In genomic region chr22:49965291-49966040, GRCh38 we compare ENCODE assay signal across 9 cellular contexts. TPM values are rescaled to one million over a fixed set of nuclear protein-coding genes. Genes with fewer than 3 reads are reported as not detected.
DNase-seq lines count a peak whose midpoint lies in the region; ATAC-seq, FAIRE-seq and TF ChIP-seq lines count a peak whose summit lies in the region.
"Had no signal": no experiment of that assay in that cellular context is flagged by ENCODE, and none has a peak within 500 bp of the region (broad histone marks: within the 10 kb centered on the region; RNA-seq: fewer than 3 reads in every experiment).

No MANE protein-coding gene starts in this region.

- ATAC-seq in psoas muscle = no peak
- ATAC-seq in GM18519 (IDR thresholded peaks at IDR 0.05; ENCODE audit: low FRiP score, unreplicated experiment) = no peak
- no peak for ATAC-seq in GM21381 (IDR thresholded peaks at IDR 0.05; ENCODE audit: unreplicated experiment)

- DNase-seq in BE2C = peak; percentile 13
- peak in 3 of 5 donors; percentile 5 to 12 (median 6) for DNase-seq in T-helper 1 cell
- DNase-seq in endothelial cell of umbilical vein (ENCODE audit: low read depth, low spot score) = no peak
- peak; percentile 22 to 55 for DNase-seq in psoas muscle
- DNase-seq in LoVo (ENCODE audit: low spot score) = no peak
- DNase-seq in osteocyte (ENCODE audit: extremely low spot score, unreplicated experiment) = no peak

- TF ChIP-seq CTCF in BE2C (IDR thresholded peaks at IDR 0.05; ENCODE audit: low read depth, low read length) (no peak), endothelial cell of umbilical vein (IDR thresholded peaks at IDR 0.05; ENCODE audit: extremely low read depth in 1 of 2, insufficient read depth in 1 of 2, low read depth in 1 of 2, low read length in 2 of 2) (no peak), psoas muscle (IDR thresholded peaks at IDR 0.05) (no peak), osteocyte (IDR thresholded peaks at IDR 0.05) (no peak)

- H3K36me3 Mint-ChIP-seq in osteocyte (ENCODE audit: unreplicated experiment) = peaks cover 7% of the 10 kb centered on the region

- peaks cover 47% of the 10 kb centered on the region for H3K79me2 ChIP-seq in endothelial cell of umbilical vein (ENCODE audit: control insufficient read depth, insufficient read depth, low read length)

- H3K4me3 ChIP-seq in BE2C (ENCODE audit: low read depth, low read length) = no peak overlapping the region
- peak overlapping the region in 1 of 3 experiments; percentile 80 for H3K4me3 ChIP-seq in endothelial cell of umbilical vein (replicated peaks in 1 of 3; ENCODE audit: insufficient read depth in 1 of 3, low read depth in 1 of 3, low read length in 3 of 3)
- peak overlapping the region; percentile 86 for H3K4me3 ChIP-seq in psoas muscle
- H3K4me3 ChIP-seq: SJCRH30 had no signal

- BruUV-seq in endothelial cell of umbilical vein (replicated peaks; lab: Mats Ljungman, UMichigan) = no TSS peak

- H3K27ac ChIP-seq in endothelial cell of umbilical vein (ENCODE audit: insufficient read depth, low read depth, low read length) (no peak overlapping the region), psoas muscle (peak overlapping the region; percentile 97)
- H3K27ac ChIP-seq: SJCRH30 had no signal

- no peak overlapping the region for H3K9ac ChIP-seq in endothelial cell of umbilical vein (replicated peaks; ENCODE audit: extremely low read depth, insufficient read depth, low read length)

- WGBS in psoas muscle, 3 donors = 82 to 86% (median 83%) methylated on average over 18 of the region's 18 CpGs

- H3K9me3 ChIP-seq in BE2C (no peaks in the 10 kb centered on the region), endothelial cell of umbilical vein (replicated peaks; ENCODE audit: control insufficient read depth, insufficient read depth, low read length) (no peaks in the 10 kb centered on the region), psoas muscle (no peaks in the 10 kb centered on the region)
- H3K9me3 ChIP-seq: SJCRH30 had no signal

- no peaks in the 10 kb centered on the region for H3K9me3 Mint-ChIP-seq in osteocyte (ENCODE audit: unreplicated experiment)

- no peak overlapping the region for H3K27ac Mint-ChIP-seq in osteocyte (ENCODE audit: unreplicated experiment)

- peak; percentile 28 for FAIRE-seq in endothelial cell of umbilical vein (lab: Jason Lieb, UNC)

- dilution Hi-C loops in endothelial cell of umbilical vein (cut with MboI; ENCODE audit: extremely low pct_ligation_motif_present, low sequenced_read_pairs) = no loop called here

- H2AFZ ChIP-seq in endothelial cell of umbilical vein (ENCODE audit: low read depth, low read length) = no peak overlapping the region

- no peak overlapping the region for H3K4me2 ChIP-seq in endothelial cell of umbilical vein (ENCODE audit: insufficient read depth, low read length)

- POLR2A ChIA-PET in endothelial cell of umbilical vein (lab: Charles Lee) = interaction anchor here (1.0 kb wide), 1 partner anchor 26 kb away, joined by 3 read pairs; no protein-coding TSS in a partner anchor

- peaks cover 35% of the 10 kb centered on the region for H3K4me1 Mint-ChIP-seq in osteocyte (ENCODE audit: unreplicated experiment)

- no peaks in the 10 kb centered on the region for H3K27me3 Mint-ChIP-seq in osteocyte (ENCODE audit: unreplicated experiment)

- H4K20me1 ChIP-seq in endothelial cell of umbilical vein (replicated peaks; ENCODE audit: control insufficient read depth, extremely low read depth, insufficient read depth, low read length) = no peaks in the 10 kb centered on the region

- no peak overlapping the region for H3K4me3 Mint-ChIP-seq in osteocyte (ENCODE audit: unreplicated experiment)

- no peaks in the 10 kb centered on the region for H3K9me1 ChIP-seq in endothelial cell of umbilical vein (replicated peaks; ENCODE audit: control insufficient read depth, extremely low read depth, insufficient read depth, low read length)

- H3K27me3 ChIP-seq in BE2C (no peaks in the 10 kb centered on the region), endothelial cell of umbilical vein (ENCODE audit: control insufficient read depth in 2 of 2, insufficient read depth in 2 of 2, low read length in 2 of 2) (no peaks in the 10 kb centered on the region), psoas muscle (ENCODE audit: insufficient read depth in 3 of 3, low read length in 2 of 3) (no peaks in the 10 kb centered on the region)
- H3K27me3 ChIP-seq: SJCRH30 had no signal

- CTCF ChIA-PET in endothelial cell of umbilical vein (lab: Charles Lee) = interaction anchor here (0.9 kb wide), 1 partner anchor 47 kb away, joined by 3 read pairs; the partner anchor contains the start of genes ALG12 and CRELD2

- peak; percentile 68 for TF ChIP-seq POLR2A in endothelial cell of umbilical vein (IDR thresholded peaks at IDR 0.05; ENCODE audit: low read depth, low read length)

- H3K36me3 ChIP-seq in BE2C = peaks cover 21% of the 10 kb centered on the region
- H3K36me3 ChIP-seq in endothelial cell of umbilical vein (ENCODE audit: control insufficient read depth in 2 of 2, extremely low read depth in 1 of 2, insufficient read depth in 2 of 2, low read length in 2 of 2) = peaks cover 19 to 34% of the 10 kb centered on the region in 2 experiments
- H3K36me3 ChIP-seq in psoas muscle (ENCODE audit: insufficient read depth in 1 of 2, low read depth in 1 of 2) = peaks cover 9 to 23% of the 10 kb centered on the region in 2 donors

- intact Hi-C loops in endothelial cell of umbilical vein (cut with micrococcal nuclease) (no loop called here), psoas muscle (cut with DNase I) (no loop called here)

- H3K4me1 ChIP-seq in BE2C (peaks cover 16% of the 10 kb centered on the region), endothelial cell of umbilical vein (ENCODE audit: control insufficient read depth, extremely low read depth, insufficient read depth, low read length) (peaks cover 17% of the 10 kb centered on the region), psoas muscle (peaks cover 66% of the 10 kb centered on the region)

TF ChIP-seq in endothelial cell of umbilical vein, 7 proteins besides CTCF, POLR2A, EP300 and RAD21:
- TF ChIP-seq POLR2AphosphoS5 (IDR thresholded peaks at IDR 0.05; ENCODE audit: insufficient read depth, low read depth, low read length) (peak; percentile 12), MYC (IDR thresholded peaks at IDR 0.05; ENCODE audit: low read depth, low read length) (no peak)

RNA-seq across cellular contexts. Expression of gene PIM3, which starts 4.9 kb away (rescaled TPM):
- polyA plus RNA-seq in BE2C (2012; ENCODE audit: insufficient read depth, insufficient read length, low read depth) = 286 TPM
- 185 and 219 TPM in 2 replicates for total RNA-seq in endothelial cell of umbilical vein
- 131 and 172 TPM in 2 replicates for polyA plus RNA-seq in endothelial cell of umbilical vein
- 57.5 and 89.5 TPM in 2 replicates for polyA plus RNA-seq in endothelial cell of umbilical vein (2011; cell fraction: cytosol; rRNA removed)
- 94.6 and 107 TPM in 2 replicates for polyA plus RNA-seq in endothelial cell of umbilical vein (2011; cell fraction: nucleus; rRNA removed)
- 42.1 and 86.7 TPM in 2 replicates for polyA plus RNA-seq in endothelial cell of umbilical vein (2012)
- 33.9 and 43.9 TPM in 2 replicates for polyA minus RNA-seq in endothelial cell of umbilical vein
- polyA minus RNA-seq in endothelial cell of umbilical vein (2011; cell fraction: cytosol; rRNA and poly(A)+ RNA removed) = 25.2 TPM
- 23.0 and 58.6 TPM in 2 replicates for polyA minus RNA-seq in endothelial cell of umbilical vein (2011; cell fraction: nucleus; rRNA and poly(A)+ RNA removed)
- total RNA-seq in psoas muscle = 100 to 1,000 TPM in 2 of 4 donors, 10 to 100 TPM in 2; 40.5 to 128 (median 84.5) TPM
- polyA plus RNA-seq in psoas muscle = 10 to 100 TPM; 66.4 to 84.5 (median 79.0) TPM
- total RNA-seq in osteocyte = 18.6 TPM in 2 replicates

RNA-seq across cellular contexts. Expression of gene CRELD2, which starts 47.0 kb away (rescaled TPM):
- 33.2 TPM for polyA plus RNA-seq in BE2C (2012; ENCODE audit: insufficient read depth, insufficient read length, low read depth)
- total RNA-seq in endothelial cell of umbilical vein (69.5 and 71.0 TPM in 2 replicates), psoas muscle (10 to 100 TPM in 3 of 4 donors, 1 to 10 TPM in 1; 9.9 to 14.0 (median 11.5) TPM), osteocyte (54.9 and 55.5 TPM in 2 replicates)
- polyA plus RNA-seq in endothelial cell of umbilical vein (75.7 and 86.3 TPM in 2 replicates), psoas muscle (10 to 100 TPM in 2 of 3 donors, 1 to 10 TPM in 1; 8.8 to 14.1 (median 11.6) TPM)
- 77.1 and 90.2 TPM in 2 replicates for polyA plus RNA-seq in endothelial cell of umbilical vein (2011; cell fraction: cytosol; rRNA removed)
- 87.3 and 95.6 TPM in 2 replicates for polyA plus RNA-seq in endothelial cell of umbilical vein (2011; cell fraction: nucleus; rRNA removed)
- polyA plus RNA-seq in endothelial cell of umbilical vein (2012) = 38.5 and 50.8 TPM in 2 replicates
- 19.8 and 23.7 TPM in 2 replicates for polyA minus RNA-seq in endothelial cell of umbilical vein
- 11.5 TPM for polyA minus RNA-seq in endothelial cell of umbilical vein (2011; cell fraction: cytosol; rRNA and poly(A)+ RNA removed)
- polyA minus RNA-seq in endothelial cell of umbilical vein (2011; cell fraction: nucleus; rRNA and poly(A)+ RNA removed) = 8.4 and 13.7 TPM in 2 replicates

RNA-seq across cellular contexts. Expression of gene IL17REL, which starts 47.1 kb away (rescaled TPM):
- polyA plus RNA-seq in BE2C (2012; ENCODE audit: insufficient read depth, insufficient read length, low read depth) = not detected
- total RNA-seq in endothelial cell of umbilical vein (0.12 and 0.15 TPM in 2 replicates), psoas muscle (not detected), osteocyte (not detected in 2 replicates)
- polyA plus RNA-seq in endothelial cell of umbilical vein (0.06 TPM in 2 replicates), psoas muscle (not detected)
- not detected in 2 replicates for polyA plus RNA-seq in endothelial cell of umbilical vein (2011; cell fraction: cytosol; rRNA removed)
- polyA plus RNA-seq in endothelial cell of umbilical vein (2011; cell fraction: nucleus; rRNA removed) = 0.26 and 0.28 TPM in 2 replicates
- polyA plus RNA-seq in endothelial cell of umbilical vein (2012) = 0.04 TPM in 1 of 2 replicates, not detected in the other
- 0.06 TPM in 1 of 2 replicates, not detected in the other for polyA minus RNA-seq in endothelial cell of umbilical vein
- polyA minus RNA-seq in endothelial cell of umbilical vein (2011; cell fraction: cytosol; rRNA and poly(A)+ RNA removed) = not detected
- polyA minus RNA-seq in endothelial cell of umbilical vein (2011; cell fraction: nucleus; rRNA and poly(A)+ RNA removed) = 0.14 TPM in 1 of 2 replicates, not detected in the other
- total RNA-seq: SJCRH30 had no signal

RNA-seq across cellular contexts. Expression of gene ALG12, which starts 47.2 kb away (rescaled TPM):
- polyA plus RNA-seq in BE2C (2012; ENCODE audit: insufficient read depth, insufficient read length, low read depth) = 36.3 TPM
- total RNA-seq in endothelial cell of umbilical vein (14.6 and 20.9 TPM in 2 replicates), psoas muscle (10 to 100 TPM in 2 of 4 donors, 1 to 10 TPM in 2; 6.5 to 10.8 (median 8.7) TPM), osteocyte (27.1 and 27.9 TPM in 2 replicates)
- polyA plus RNA-seq in endothelial cell of umbilical vein (16.7 and 18.0 TPM in 2 replicates), psoas muscle (10 to 100 TPM in 1 of 3 donors, 1 to 10 TPM in 2; 8.0 to 11.0 (median 8.2) TPM)
- polyA plus RNA-seq in endothelial cell of umbilical vein (2011; cell fraction: cytosol; rRNA removed) = 10.5 and 14.0 TPM in 2 replicates
- 13.3 and 16.6 TPM in 2 replicates for polyA plus RNA-seq in endothelial cell of umbilical vein (2011; cell fraction: nucleus; rRNA removed)
- 11.1 and 15.5 TPM in 2 replicates for polyA plus RNA-seq in endothelial cell of umbilical vein (2012)
- polyA minus RNA-seq in endothelial cell of umbilical vein = 9.5 and 10.6 TPM in 2 replicates
- polyA minus RNA-seq in endothelial cell of umbilical vein (2011; cell fraction: cytosol; rRNA and poly(A)+ RNA removed) = 2.9 TPM
- 3.8 and 3.9 TPM in 2 replicates for polyA minus RNA-seq in endothelial cell of umbilical vein (2011; cell fraction: nucleus; rRNA and poly(A)+ RNA removed)

Comparison
In these comparisons a context has a peak if more than half of its experiments do, and no peak if none do; other contexts are left out.
1. DNase-seq: peak in BE2C (single experiment), T-helper 1 cell (3 of 5) and psoas muscle (2 of 2); none in endothelial cell of umbilical vein (single experiment), LoVo (single experiment) and osteocyte (single experiment).